In genomic region chr15:35545825-35546580, GRCh38 we compare ENCODE assay signal across 8 cellular contexts. TPM values are rescaled to one million over a fixed set of nuclear protein-coding genes. Genes with fewer than 3 reads are reported as not detected.
A peak's percentile ranks its signal among the peaks of the same experiment; 100 is the strongest.
DNase-seq lines count a peak whose midpoint lies in the region; ATAC-seq and TF ChIP-seq lines count a peak whose summit lies in the region.

A gene with protein sequence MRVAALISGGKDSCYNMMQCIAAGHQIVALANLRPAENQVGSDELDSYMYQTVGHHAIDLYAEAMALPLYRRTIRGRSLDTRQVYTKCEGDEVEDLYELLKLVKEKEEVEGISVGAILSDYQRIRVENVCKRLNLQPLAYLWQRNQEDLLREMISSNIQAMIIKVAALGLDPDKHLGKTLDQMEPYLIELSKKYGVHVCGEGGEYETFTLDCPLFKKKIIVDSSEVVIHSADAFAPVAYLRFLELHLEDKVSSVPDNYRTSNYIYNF (minus strand): TSS chr15:35546165. CDS start chr15:35546141, 24 bp downstream.

- TF ChIP-seq EP300 in upper lobe of left lung (IDR thresholded peaks at IDR 0.05), result no peak

- H3K36me3 ChIP-seq in heart right ventricle (no peaks in the 10 kb centered on the region), upper lobe of left lung (no peaks in the 10 kb centered on the region)

- no peaks in the 10 kb centered on the region for H3K36me3 Mint-ChIP-seq in activated naive CD8-positive, alpha-beta T cell treated with anti-CD3 and anti-CD28 coated beads, Interleukin-2, amount 50 U/mL, for 24 hours (ENCODE audit: low read depth)

- H3K4me1 ChIP-seq in heart right ventricle (peaks cover 0 to 40% (median 29%) of the 10 kb centered on the region in 9 donors), upper lobe of left lung (peaks cover 13 to 20% (median 16%) of the 10 kb centered on the region in 4 donors)

- no peaks in the 10 kb centered on the region for H3K9me3 Mint-ChIP-seq in activated naive CD8-positive, alpha-beta T cell treated with anti-CD3 and anti-CD28 coated beads, Interleukin-2, amount 50 U/mL, for 24 hours

- H3K27ac Mint-ChIP-seq in activated naive CD8-positive, alpha-beta T cell treated with anti-CD3 and anti-CD28 coated beads, Interleukin-2, amount 50 U/mL, for 24 hours, result peak within 1 kb of the TSS; percentile 100

- DNase-seq in GM12864 (ENCODE audit: low read depth) (peak; percentile 57), NB4 (ENCODE audit: low read depth) (peak; percentile 90), SW 1271 (lab: John Stamatoyannopoulos, UW) (peak; percentile 42 to 64), heart right ventricle (peak; percentile 86 to 87), posterior vena cava (ENCODE audit: low spot score) (peak; percentile 95), upper lobe of left lung (peak; percentile 80 to 96)
- peak; percentile 80 for DNase-seq in activated naive CD8-positive, alpha-beta T cell treated with anti-CD3 and anti-CD28 coated beads, Interleukin-2, amount 50 U/mL, for 24 hours

- ATAC-seq in HG02571 (IDR thresholded peaks at IDR 0.05; ENCODE audit: unreplicated experiment) (peak; percentile 85), heart right ventricle (peak; percentile 94 to 96 (median 96)), upper lobe of left lung (ENCODE audit: low FRiP score in 2 of 2) (peak; percentile 95 to 97)
- ATAC-seq in activated naive CD8-positive, alpha-beta T cell treated with anti-CD3 and anti-CD28 coated beads, Interleukin-2, amount 50 U/mL, for 24 hours, result peak; percentile 96

- no peaks in the 10 kb centered on the region for H3K27me3 Mint-ChIP-seq in activated naive CD8-positive, alpha-beta T cell treated with anti-CD3 and anti-CD28 coated beads, Interleukin-2, amount 50 U/mL, for 24 hours

- TF ChIP-seq POLR2A in NB4 (IDR thresholded peaks at IDR 0.05; ENCODE audit: extremely low read depth, insufficient read length) (peak; percentile 80), upper lobe of left lung (IDR thresholded peaks at IDR 0.05) (peak in 3 of 4 donors; percentile 15 to 77 (median 67))

- TF ChIP-seq CTCF in GM12864 (IDR thresholded peaks at IDR 0.05; ENCODE audit: low read depth, low read length, missing control alignments) (no peak), NB4 (IDR thresholded peaks at IDR 0.05; ENCODE audit: low read depth, low read length) (no peak), heart right ventricle (IDR thresholded peaks at IDR 0.05) (peak in 4 of 9 donors; percentile 12 to 37 (median 24)), upper lobe of left lung (IDR thresholded peaks at IDR 0.05) (peak in 4 of 6 experiments; percentile 10 to 47 (median 24))

- 0% methylated on average over 69 of the region's 69 CpGs for WGBS in heart right ventricle, 2 donors
- WGBS in upper lobe of left lung, 2 donors, result 1% methylated on average over 16 to 46 of the region's 69 CpGs

- peak within 1 kb of the TSS; percentile 98 for H3K4me3 Mint-ChIP-seq in activated naive CD8-positive, alpha-beta T cell treated with anti-CD3 and anti-CD28 coated beads, Interleukin-2, amount 50 U/mL, for 24 hours

- H3K27ac ChIP-seq in heart right ventricle, result peak within 1 kb of the TSS; percentile 96 to 100 (median 98)
- peak within 1 kb of the TSS; percentile 96 to 97 (median 96) for H3K27ac ChIP-seq in upper lobe of left lung

- intact Hi-C loops in heart right ventricle (cut with DNase I) (loop anchor here in 7 of 10 donors (1.0 to 10.0 kb wide), 9 partner anchors 120 to 289 kb away; no protein-coding TSS in a partner anchor), posterior vena cava (cut with DNase I) (no loop called here)

- H3K27me3 ChIP-seq in heart right ventricle, result no peaks in the 10 kb centered on the region
- H3K27me3 ChIP-seq in upper lobe of left lung, result no peaks in the 10 kb centered on the region

- peaks cover 29% of the 10 kb centered on the region for H3K4me1 Mint-ChIP-seq in activated naive CD8-positive, alpha-beta T cell treated with anti-CD3 and anti-CD28 coated beads, Interleukin-2, amount 50 U/mL, for 24 hours

- H3K9me3 ChIP-seq in heart right ventricle (no peaks in the 10 kb centered on the region), upper lobe of left lung (no peaks in the 10 kb centered on the region)

- H3K4me3 ChIP-seq in GM12864 (ENCODE audit: low read depth, low read length), result peak within 1 kb of the TSS; percentile 84
- peak within 1 kb of the TSS; percentile 75 for H3K4me3 ChIP-seq in NB4 (ENCODE audit: low read depth, low read length)
- peak within 1 kb of the TSS; percentile 12 to 87 (median 70) for H3K4me3 ChIP-seq in heart right ventricle
- H3K4me3 ChIP-seq in upper lobe of left lung, result peak within 1 kb of the TSS; percentile 54 to 66 (median 60)

RNA-seq across cellular contexts. Expression of the gene that starts here (rescaled TPM):
- total RNA-seq in heart right ventricle (10 to 100 TPM; 12.2 to 25.8 (median 23.4) TPM), posterior vena cava (10 to 100 TPM; 15.3 to 16.5 TPM), upper lobe of left lung (10 to 100 TPM in 4 of 6 donors, 1 to 10 TPM in 2; 6.3 to 48.2 (median 14.6) TPM)
- polyA plus RNA-seq in heart right ventricle, result 1 to 10 TPM; 6.1 to 7.6 TPM

Comparison
In these comparisons a context has a peak if more than half of its experiments do, and no peak if none do; other contexts are left out.
1. Peak in every context shown above with its lines: DNase-seq, ATAC-seq, H3K4me3 ChIP-seq and H3K27ac ChIP-seq.
2. CTCF ChIP-seq: peak in upper lobe of left lung (4 of 6); none in GM12864 (single experiment) and NB4 (single experiment).
3. intact Hi-C loops: an anchor here in heart right ventricle (1.0 to 10.0 kb wide); none called in posterior vena cava.